In genomic region chr17:74699236-74699635, GRCh38 we compare ENCODE assay signal across 27 cellular contexts. TPM values are rescaled to one million over a fixed set of nuclear protein-coding genes. Genes with fewer than 3 reads are reported as not detected.
"Had no signal": no experiment of that assay in that cellular context is flagged by ENCODE, and none has a peak within 500 bp of the region (broad histone marks: within the 10 kb centered on the region; RNA-seq: fewer than 3 reads in every experiment).

No MANE protein-coding gene starts in this region.

- H3K9me3 ChIP-seq: Peyer's patch, SJSA1 had no signal

- H3K27me3 ChIP-seq: Peyer's patch had no signal

- H3K4me2 ChIP-seq: KMS-11, PC-9 had no signal

- H3K27ac ChIP-seq: KMS-11, PC-9, Peyer's patch, SJSA1, SK-N-MC had no signal

- ATAC-seq: Right ventricle myocardium inferior, T-cell had no signal

- DNase-seq: IMR-90; Kasumi-1; MM.1S; NCI-H1092 treated with DMSO at 0.1 percent for 48 hours; NCI-H1436; NCI-H187 treated with DMSO at 0.1 percent for 48 hours; NCI-H2081 treated with DMSO at 0.1 percent for 48 hours; NCI-H2171; NCI-H226; NCI-H446; NCI-H510A; NCI-H524 treated with DMSO at 0.1 percent for 48 hours; NCI-H69; NK-92 treated with Interleukin-12 subunit alpha and Interleukin-12 subunit beta, amount 100 ng/mL, for 24 hours; OCI-M1; PC-9; Peyer's patch; SIG-M5; SW 1271; T-cell had no signal

- H3K36me3 ChIP-seq: Peyer's patch, SJSA1 had no signal

- H3K4me3 ChIP-seq: PC-9, Peyer's patch, SJSA1, SK-N-MC had no signal

- H2AFZ ChIP-seq: PC-9 had no signal

- H3K9ac ChIP-seq: KMS-11 had no signal

- H3K4me1 ChIP-seq: Peyer's patch, SJSA1 had no signal

RNA-seq across cellular contexts. Expression of gene CD300LF, which starts 13.5 kb away (rescaled TPM):
- total RNA-seq: HT-29, IMR-90, M059J, PC-9, RPMI7951, SJSA1 had no signal
- polyA plus RNA-seq: IMR-90 had no signal

RNA-seq across cellular contexts. Expression of gene RAB37, which starts 37.8 kb away (rescaled TPM):
- total RNA-seq: IMR-90, M059J, PC-9, RPMI7951 had no signal
